ENCODE assay signal across 1 cellular context in the genomic region with DNA sequence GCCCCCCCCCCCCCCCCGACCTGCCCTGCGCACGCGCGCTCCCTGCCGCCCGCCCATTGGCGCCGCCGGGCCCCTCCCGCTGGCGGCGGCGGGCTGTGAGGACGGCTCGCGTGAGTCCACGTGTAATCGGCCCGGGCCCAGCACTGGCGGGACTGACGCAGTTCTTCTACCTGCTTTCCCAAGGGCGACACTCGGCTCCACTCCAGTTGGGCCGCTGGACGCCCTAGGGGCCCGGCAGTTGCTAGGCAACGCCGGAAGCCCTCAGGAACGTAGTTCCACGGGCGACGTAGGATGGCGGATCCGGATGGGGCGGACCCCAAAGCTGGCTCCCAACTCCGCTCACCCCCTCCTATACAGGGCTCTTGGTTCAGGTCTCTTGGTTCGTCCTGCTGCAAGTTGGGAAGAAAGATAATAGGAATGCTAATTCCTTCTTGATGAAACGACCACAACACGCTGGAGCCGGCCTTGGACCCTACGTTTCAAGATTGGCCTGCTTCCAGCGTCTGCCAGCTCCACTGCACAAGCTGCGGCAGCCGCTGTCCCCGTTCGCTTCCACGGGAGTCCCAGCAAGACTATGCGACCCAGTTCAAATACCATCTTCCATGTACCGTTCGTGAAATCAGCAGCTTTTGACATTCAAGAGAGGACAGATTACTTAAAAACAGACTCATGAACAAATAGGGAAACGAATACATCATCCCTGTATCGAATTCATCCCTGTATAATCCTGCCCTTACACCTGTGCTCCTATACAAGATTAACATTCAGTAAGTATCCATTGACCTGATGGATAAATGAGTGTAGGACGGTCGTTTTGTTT.
TF ChIP-seq lines count a peak whose summit lies in the region.

No MANE protein-coding gene starts in this region.

TF ChIP-seq in K562, 482 proteins besides CTCF, POLR2A, EP300 and RAD21 (continued from another document and continues in another):
- TF ChIP-seq, protein P1, sequence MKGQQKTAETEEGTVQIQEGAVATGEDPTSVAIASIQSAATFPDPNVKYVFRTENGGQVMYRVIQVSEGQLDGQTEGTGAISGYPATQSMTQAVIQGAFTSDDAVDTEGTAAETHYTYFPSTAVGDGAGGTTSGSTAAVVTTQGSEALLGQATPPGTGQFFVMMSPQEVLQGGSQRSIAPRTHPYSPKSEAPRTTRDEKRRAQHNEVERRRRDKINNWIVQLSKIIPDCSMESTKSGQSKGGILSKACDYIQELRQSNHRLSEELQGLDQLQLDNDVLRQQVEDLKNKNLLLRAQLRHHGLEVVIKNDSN (CRISPR knock-in tag; IDR thresholded peaks at IDR 0.05): no peak; the same call in 1 of the 2 replicates
- TF ChIP-seq, protein P2, sequence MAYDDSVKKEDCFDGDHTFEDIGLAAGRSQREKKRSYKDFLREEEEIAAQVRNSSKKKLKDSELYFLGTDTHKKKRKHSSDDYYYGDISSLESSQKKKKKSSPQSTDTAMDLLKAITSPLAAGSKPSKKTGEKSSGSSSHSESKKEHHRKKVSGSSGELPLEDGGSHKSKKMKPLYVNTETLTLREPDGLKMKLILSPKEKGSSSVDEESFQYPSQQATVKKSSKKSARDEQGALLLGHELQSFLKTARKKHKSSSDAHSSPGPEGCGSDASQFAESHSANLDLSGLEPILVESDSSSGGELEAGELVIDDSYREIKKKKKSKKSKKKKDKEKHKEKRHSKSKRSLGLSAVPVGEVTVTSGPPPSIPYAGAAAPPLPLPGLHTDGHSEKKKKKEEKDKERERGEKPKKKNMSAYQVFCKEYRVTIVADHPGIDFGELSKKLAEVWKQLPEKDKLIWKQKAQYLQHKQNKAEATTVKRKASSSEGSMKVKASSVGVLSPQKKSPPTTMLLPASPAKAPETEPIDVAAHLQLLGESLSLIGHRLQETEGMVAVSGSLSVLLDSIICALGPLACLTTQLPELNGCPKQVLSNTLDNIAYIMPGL (CRISPR knock-in tag; IDR thresholded peaks at IDR 0.05): 0 out of 2 replicates have a peak, but pooled peaks have one; percentile 44
- no peak for TF ChIP-seq GABPB1 (CRISPR knock-in tag; IDR thresholded peaks at IDR 0.05)
- no peak for TF ChIP-seq ILK (tag; IDR thresholded peaks at IDR 0.05; ENCODE audit: borderline replicate concordance, low read depth)
- TF ChIP-seq, protein P3, sequence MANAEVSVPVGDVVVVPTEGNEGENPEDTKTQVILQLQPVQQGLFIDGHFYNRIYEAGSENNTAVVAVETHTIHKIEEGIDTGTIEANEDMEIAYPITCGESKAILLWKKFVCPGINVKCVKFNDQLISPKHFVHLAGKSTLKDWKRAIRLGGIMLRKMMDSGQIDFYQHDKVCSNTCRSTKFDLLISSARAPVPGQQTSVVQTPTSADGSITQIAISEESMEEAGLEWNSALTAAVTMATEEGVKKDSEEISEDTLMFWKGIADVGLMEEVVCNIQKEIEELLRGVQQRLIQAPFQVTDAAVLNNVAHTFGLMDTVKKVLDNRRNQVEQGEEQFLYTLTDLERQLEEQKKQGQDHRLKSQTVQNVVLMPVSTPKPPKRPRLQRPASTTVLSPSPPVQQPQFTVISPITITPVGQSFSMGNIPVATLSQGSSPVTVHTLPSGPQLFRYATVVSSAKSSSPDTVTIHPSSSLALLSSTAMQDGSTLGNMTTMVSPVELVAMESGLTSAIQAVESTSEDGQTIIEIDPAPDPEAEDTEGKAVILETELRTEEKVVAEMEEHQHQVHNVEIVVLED (CRISPR knock-in tag; IDR thresholded peaks at IDR 0.05): peak; percentile 49
- TF ChIP-seq JUND (IDR thresholded peaks at IDR 0.05; ENCODE audit: borderline replicate concordance, low read depth, low read length): no peak
- TF ChIP-seq JUND (tag; IDR thresholded peaks at IDR 0.05; ENCODE audit: borderline replicate concordance, low read depth, low read length): peak; percentile 50; the same call in 1 of the 3 replicates
- no peak for TF ChIP-seq MCM7 (IDR thresholded peaks at IDR 0.05)
- TF ChIP-seq NR2C1 (IDR thresholded peaks at IDR 0.05): no peak
- no peak for TF ChIP-seq NR2C1 (tag; IDR thresholded peaks at IDR 0.05)
- TF ChIP-seq NFIC (IDR thresholded peaks at IDR 0.05): peak; percentile 91
- peak; percentile 30; the same call in 1 of the 2 replicates for TF ChIP-seq FOSL1 (tag; conservative IDR thresholded peaks at IDR 0.05)
- TF ChIP-seq ZNF212 (CRISPR knock-in tag; IDR thresholded peaks at IDR 0.05): no peak
- TF ChIP-seq KDM5B (IDR thresholded peaks at IDR 0.05; ENCODE audit: insufficient replicate concordance, low read depth, low read length): peak; percentile 59
- peak; percentile 42 for TF ChIP-seq POLR2H (tag; IDR thresholded peaks at IDR 0.05; ENCODE audit: low read depth)
- TF ChIP-seq SIRT6 (IDR thresholded peaks at IDR 0.05; ENCODE audit: low read depth, low read length): no peak
- TF ChIP-seq, protein P4, sequence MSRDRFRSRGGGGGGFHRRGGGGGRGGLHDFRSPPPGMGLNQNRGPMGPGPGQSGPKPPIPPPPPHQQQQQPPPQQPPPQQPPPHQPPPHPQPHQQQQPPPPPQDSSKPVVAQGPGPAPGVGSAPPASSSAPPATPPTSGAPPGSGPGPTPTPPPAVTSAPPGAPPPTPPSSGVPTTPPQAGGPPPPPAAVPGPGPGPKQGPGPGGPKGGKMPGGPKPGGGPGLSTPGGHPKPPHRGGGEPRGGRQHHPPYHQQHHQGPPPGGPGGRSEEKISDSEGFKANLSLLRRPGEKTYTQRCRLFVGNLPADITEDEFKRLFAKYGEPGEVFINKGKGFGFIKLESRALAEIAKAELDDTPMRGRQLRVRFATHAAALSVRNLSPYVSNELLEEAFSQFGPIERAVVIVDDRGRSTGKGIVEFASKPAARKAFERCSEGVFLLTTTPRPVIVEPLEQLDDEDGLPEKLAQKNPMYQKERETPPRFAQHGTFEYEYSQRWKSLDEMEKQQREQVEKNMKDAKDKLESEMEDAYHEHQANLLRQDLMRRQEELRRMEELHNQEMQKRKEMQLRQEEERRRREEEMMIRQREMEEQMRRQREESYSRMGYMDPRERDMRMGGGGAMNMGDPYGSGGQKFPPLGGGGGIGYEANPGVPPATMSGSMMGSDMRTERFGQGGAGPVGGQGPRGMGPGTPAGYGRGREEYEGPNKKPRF (IDR thresholded peaks at IDR 0.05; ENCODE audit: low read depth, low read length): no peak
- no peak for TF ChIP-seq SRSF9 (IDR thresholded peaks at IDR 0.05; ENCODE audit: borderline replicate concordance, low read depth, low read length)
- TF ChIP-seq MTA3 (IDR thresholded peaks at IDR 0.05; ENCODE audit: borderline replicate concordance): peak; percentile 37; the same call in 1 of the 2 replicates
- TF ChIP-seq TAF9B (IDR thresholded peaks at IDR 0.05; ENCODE audit: partially characterized antibody): peak; percentile 57
- no peak for TF ChIP-seq ZNF668 (CRISPR knock-in tag; IDR thresholded peaks at IDR 0.05)
- TF ChIP-seq RB1 (IDR thresholded peaks at IDR 0.05; ENCODE audit: low read depth): peak; percentile 68
- TF ChIP-seq, protein P5, sequence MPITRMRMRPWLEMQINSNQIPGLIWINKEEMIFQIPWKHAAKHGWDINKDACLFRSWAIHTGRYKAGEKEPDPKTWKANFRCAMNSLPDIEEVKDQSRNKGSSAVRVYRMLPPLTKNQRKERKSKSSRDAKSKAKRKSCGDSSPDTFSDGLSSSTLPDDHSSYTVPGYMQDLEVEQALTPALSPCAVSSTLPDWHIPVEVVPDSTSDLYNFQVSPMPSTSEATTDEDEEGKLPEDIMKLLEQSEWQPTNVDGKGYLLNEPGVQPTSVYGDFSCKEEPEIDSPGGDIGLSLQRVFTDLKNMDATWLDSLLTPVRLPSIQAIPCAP (CRISPR knock-in tag; IDR thresholded peaks at IDR 0.05; ENCODE audit: borderline replicate concordance): no peak
- TF ChIP-seq, protein P6, sequence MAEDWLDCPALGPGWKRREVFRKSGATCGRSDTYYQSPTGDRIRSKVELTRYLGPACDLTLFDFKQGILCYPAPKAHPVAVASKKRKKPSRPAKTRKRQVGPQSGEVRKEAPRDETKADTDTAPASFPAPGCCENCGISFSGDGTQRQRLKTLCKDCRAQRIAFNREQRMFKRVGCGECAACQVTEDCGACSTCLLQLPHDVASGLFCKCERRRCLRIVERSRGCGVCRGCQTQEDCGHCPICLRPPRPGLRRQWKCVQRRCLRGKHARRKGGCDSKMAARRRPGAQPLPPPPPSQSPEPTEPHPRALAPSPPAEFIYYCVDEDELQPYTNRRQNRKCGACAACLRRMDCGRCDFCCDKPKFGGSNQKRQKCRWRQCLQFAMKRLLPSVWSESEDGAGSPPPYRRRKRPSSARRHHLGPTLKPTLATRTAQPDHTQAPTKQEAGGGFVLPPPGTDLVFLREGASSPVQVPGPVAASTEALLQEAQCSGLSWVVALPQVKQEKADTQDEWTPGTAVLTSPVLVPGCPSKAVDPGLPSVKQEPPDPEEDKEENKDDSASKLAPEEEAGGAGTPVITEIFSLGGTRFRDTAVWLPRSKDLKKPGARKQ (CRISPR knock-in tag; IDR thresholded peaks at IDR 0.05): no peak
- TF ChIP-seq ZNF77 (CRISPR knock-in tag; IDR thresholded peaks at IDR 0.05): no peak
- peak; percentile 33; the same call in 1 of the 2 replicates for TF ChIP-seq GTF2F1 (IDR thresholded peaks at IDR 0.05; ENCODE audit: low read depth, low read length)
- TF ChIP-seq SOX6 (IDR thresholded peaks at IDR 0.05): 0 out of 2 replicates have a peak, but pooled peaks have one; percentile 6
- TF ChIP-seq C11orf30 (IDR thresholded peaks at IDR 0.05; ENCODE audit: low read depth): peak; percentile 64
- TF ChIP-seq NRF1 (conservative IDR thresholded peaks at IDR 0.05 in 1 of 2, IDR thresholded peaks at IDR 0.05 in 1 of 2): peak; percentile 81 to 85
- TF ChIP-seq ZNF764 (CRISPR knock-in tag; IDR thresholded peaks at IDR 0.05; ENCODE audit: low read depth): no peak
- TF ChIP-seq XRCC3 (IDR thresholded peaks at IDR 0.05): no peak
- peak in 1 of 2 experiments; percentile 15; a peak in 1 of 4 replicates for TF ChIP-seq TBL1XR1 (IDR thresholded peaks at IDR 0.05; ENCODE audit: low read length in 2 of 2)
- TF ChIP-seq LARP7 (IDR thresholded peaks at IDR 0.05): no peak
- peak in 1 of 2 experiments; percentile 88; a peak in 2 of 4 replicates for TF ChIP-seq HDAC1 (IDR thresholded peaks at IDR 0.05)
- TF ChIP-seq, protein P7, sequence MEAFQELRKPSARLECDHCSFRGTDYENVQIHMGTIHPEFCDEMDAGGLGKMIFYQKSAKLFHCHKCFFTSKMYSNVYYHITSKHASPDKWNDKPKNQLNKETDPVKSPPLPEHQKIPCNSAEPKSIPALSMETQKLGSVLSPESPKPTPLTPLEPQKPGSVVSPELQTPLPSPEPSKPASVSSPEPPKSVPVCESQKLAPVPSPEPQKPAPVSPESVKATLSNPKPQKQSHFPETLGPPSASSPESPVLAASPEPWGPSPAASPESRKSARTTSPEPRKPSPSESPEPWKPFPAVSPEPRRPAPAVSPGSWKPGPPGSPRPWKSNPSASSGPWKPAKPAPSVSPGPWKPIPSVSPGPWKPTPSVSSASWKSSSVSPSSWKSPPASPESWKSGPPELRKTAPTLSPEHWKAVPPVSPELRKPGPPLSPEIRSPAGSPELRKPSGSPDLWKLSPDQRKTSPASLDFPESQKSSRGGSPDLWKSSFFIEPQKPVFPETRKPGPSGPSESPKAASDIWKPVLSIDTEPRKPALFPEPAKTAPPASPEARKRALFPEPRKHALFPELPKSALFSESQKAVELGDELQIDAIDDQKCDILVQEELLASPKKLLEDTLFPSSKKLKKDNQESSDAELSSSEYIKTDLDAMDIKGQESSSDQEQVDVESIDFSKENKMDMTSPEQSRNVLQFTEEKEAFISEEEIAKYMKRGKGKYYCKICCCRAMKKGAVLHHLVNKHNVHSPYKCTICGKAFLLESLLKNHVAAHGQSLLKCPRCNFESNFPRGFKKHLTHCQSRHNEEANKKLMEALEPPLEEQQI (IDR thresholded peaks at IDR 0.05): no peak
- TF ChIP-seq ZNF76 (CRISPR knock-in tag; IDR thresholded peaks at IDR 0.05; ENCODE audit: borderline replicate concordance): no peak
- TF ChIP-seq BCL6 (CRISPR knock-in tag; IDR thresholded peaks at IDR 0.05): no peak
- TF ChIP-seq FOXA3 (CRISPR knock-in tag; conservative IDR thresholded peaks at IDR 0.05 in 1 of 2, IDR thresholded peaks at IDR 0.05 in 1 of 2): no peak
- TF ChIP-seq ASH1L (IDR thresholded peaks at IDR 0.05; ENCODE audit: borderline replicate concordance, low read depth, partially characterized antibody): no peak
- TF ChIP-seq CBFB (CRISPR knock-in tag; IDR thresholded peaks at IDR 0.05): no peak
- peak; percentile 19; the same call in 1 of the 2 replicates for TF ChIP-seq ZBTB7A (IDR thresholded peaks at IDR 0.05; ENCODE audit: borderline replicate concordance, control insufficient read depth, low read depth, low read length)
- TF ChIP-seq, protein P8, sequence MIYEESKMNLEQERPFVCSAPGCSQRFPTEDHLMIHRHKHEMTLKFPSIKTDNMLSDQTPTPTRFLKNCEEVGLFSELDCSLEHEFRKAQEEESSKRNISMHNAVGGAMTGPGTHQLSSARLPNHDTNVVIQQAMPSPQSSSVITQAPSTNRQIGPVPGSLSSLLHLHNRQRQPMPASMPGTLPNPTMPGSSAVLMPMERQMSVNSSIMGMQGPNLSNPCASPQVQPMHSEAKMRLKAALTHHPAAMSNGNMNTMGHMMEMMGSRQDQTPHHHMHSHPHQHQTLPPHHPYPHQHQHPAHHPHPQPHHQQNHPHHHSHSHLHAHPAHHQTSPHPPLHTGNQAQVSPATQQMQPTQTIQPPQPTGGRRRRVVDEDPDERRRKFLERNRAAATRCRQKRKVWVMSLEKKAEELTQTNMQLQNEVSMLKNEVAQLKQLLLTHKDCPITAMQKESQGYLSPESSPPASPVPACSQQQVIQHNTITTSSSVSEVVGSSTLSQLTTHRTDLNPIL (CRISPR knock-in tag; IDR thresholded peaks at IDR 0.05): no peak
- TF ChIP-seq SUPT5H (IDR thresholded peaks at IDR 0.05): peak; percentile 67
- TF ChIP-seq, protein P9, sequence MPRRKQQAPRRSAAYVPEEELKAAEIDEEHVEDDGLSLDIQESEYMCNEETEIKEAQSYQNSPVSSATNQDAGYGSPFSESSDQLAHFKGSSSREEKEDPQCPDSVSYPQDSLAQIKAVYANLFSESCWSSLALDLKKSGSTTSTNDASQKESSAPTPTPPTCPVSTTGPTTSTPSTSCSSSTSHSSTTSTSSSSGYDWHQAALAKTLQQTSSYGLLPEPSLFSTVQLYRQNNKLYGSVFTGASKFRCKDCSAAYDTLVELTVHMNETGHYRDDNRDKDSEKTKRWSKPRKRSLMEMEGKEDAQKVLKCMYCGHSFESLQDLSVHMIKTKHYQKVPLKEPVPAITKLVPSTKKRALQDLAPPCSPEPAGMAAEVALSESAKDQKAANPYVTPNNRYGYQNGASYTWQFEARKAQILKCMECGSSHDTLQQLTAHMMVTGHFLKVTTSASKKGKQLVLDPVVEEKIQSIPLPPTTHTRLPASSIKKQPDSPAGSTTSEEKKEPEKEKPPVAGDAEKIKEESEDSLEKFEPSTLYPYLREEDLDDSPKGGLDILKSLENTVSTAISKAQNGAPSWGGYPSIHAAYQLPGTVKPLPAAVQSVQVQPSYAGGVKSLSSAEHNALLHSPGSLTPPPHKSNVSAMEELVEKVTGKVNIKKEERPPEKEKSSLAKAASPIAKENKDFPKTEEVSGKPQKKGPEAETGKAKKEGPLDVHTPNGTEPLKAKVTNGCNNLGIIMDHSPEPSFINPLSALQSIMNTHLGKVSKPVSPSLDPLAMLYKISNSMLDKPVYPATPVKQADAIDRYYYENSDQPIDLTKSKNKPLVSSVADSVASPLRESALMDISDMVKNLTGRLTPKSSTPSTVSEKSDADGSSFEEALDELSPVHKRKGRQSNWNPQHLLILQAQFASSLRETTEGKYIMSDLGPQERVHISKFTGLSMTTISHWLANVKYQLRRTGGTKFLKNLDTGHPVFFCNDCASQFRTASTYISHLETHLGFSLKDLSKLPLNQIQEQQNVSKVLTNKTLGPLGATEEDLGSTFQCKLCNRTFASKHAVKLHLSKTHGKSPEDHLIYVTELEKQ (CRISPR knock-in tag; IDR thresholded peaks at IDR 0.05): no peak
- TF ChIP-seq SAFB (IDR thresholded peaks at IDR 0.05; ENCODE audit: borderline replicate concordance, low read depth, low read length): 0 out of 2 replicates have a peak, but pooled peaks have one; percentile 20
- peak; percentile 85 for TF ChIP-seq CREB1 (IDR thresholded peaks at IDR 0.05)
- TF ChIP-seq CREB1 (CRISPR knock-in tag; IDR thresholded peaks at IDR 0.05): peak; percentile 86
- TF ChIP-seq SMC3 (conservative IDR thresholded peaks at IDR 0.05; ENCODE audit: insufficient read depth, low read depth, low read length): no peak
